Comparison of ENCODE assay signal across 1 cellular context in the genomic region with DNA sequence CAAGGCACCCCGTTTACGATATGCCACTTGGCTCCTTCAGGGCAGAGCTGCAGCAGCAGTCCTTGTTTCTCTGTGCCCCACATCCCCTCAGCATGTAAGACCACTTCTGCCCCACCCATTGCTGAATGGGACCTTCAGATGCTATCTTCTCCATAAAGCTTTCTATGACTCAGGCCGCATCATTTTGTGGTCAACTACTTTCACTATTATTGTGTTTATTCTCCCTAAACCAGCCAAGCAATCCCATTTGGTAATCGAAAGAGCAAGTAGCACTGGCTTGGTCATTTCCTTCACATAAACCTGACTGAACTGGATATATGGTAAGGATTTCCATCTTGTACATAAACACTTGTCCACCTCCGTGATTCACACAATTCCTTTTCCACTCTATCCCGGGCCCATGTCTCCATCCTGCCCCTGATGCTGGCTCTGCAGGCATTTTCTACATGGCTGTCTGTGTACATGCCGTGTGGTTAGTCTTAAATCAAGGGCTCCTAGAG.
TF ChIP-seq lines count a peak whose summit lies in the region.

No MANE protein-coding gene starts in this region.

TF ChIP-seq in GM12878, 131 proteins besides CTCF, POLR2A, EP300 and RAD21 (continued from another document and continues in another):
- TF ChIP-seq, protein P1, sequence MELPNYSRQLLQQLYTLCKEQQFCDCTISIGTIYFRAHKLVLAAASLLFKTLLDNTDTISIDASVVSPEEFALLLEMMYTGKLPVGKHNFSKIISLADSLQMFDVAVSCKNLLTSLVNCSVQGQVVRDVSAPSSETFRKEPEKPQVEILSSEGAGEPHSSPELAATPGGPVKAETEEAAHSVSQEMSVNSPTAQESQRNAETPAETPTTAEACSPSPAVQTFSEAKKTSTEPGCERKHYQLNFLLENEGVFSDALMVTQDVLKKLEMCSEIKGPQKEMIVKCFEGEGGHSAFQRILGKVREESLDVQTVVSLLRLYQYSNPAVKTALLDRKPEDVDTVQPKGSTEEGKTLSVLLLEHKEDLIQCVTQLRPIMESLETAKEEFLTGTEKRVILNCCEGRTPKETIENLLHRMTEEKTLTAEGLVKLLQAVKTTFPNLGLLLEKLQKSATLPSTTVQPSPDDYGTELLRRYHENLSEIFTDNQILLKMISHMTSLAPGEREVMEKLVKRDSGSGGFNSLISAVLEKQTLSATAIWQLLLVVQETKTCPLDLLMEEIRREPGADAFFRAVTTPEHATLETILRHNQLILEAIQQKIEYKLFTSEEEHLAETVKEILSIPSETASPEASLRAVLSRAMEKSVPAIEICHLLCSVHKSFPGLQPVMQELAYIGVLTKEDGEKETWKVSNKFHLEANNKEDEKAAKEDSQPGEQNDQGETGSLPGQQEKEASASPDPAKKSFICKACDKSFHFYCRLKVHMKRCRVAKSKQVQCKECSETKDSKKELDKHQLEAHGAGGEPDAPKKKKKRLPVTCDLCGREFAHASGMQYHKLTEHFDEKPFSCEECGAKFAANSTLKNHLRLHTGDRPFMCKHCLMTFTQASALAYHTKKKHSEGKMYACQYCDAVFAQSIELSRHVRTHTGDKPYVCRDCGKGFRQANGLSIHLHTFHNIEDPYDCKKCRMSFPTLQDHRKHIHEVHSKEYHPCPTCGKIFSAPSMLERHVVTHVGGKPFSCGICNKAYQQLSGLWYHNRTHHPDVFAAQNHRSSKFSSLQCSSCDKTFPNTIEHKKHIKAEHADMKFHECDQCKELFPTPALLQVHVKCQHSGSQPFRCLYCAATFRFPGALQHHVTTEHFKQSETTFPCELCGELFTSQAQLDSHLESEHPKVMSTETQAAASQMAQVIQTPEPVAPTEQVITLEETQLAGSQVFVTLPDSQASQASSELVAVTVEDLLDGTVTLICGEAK (IDR thresholded peaks at IDR 0.05; ENCODE audit: borderline replicate concordance): no peak
- TF ChIP-seq KAT2A (conservative IDR thresholded peaks at IDR 0.05; ENCODE audit: control insufficient read depth, low read depth, low read length) (no peak), SREBF2 (IDR thresholded peaks at IDR 0.05; ENCODE audit: low read length) (no peak), SUZ12 (IDR thresholded peaks at IDR 0.05; ENCODE audit: unreplicated experiment) (no peak), YY1 (IDR thresholded peaks at IDR 0.05; ENCODE audit: low read depth, low read length) (0 out of 2 replicates have a peak, but pooled peaks have one; percentile 14), JUNB (IDR thresholded peaks at IDR 0.05) (peak; percentile 99), SRF (IDR thresholded peaks at IDR 0.05; ENCODE audit: low read depth in 2 of 2, low read length in 2 of 2) (0 out of 4 replicates have a peak, but pooled peaks of 1 of the 2 experiments have one; percentile 60), ZNF384 (IDR thresholded peaks at IDR 0.05; ENCODE audit: borderline replicate concordance, low read depth, low read length) (no peak), SMARCA5 (IDR thresholded peaks at IDR 0.05) (peak; percentile 35; the same call in 1 of the 2 replicates), FOS (IDR thresholded peaks at IDR 0.05; ENCODE audit: borderline replicate concordance, extremely low read depth, insufficient read length) (no peak), MTA2 (IDR thresholded peaks at IDR 0.05; ENCODE audit: low read depth) (peak; percentile 78), IRF4 (IDR thresholded peaks at IDR 0.05; ENCODE audit: low read depth, low read length) (peak; percentile 98), SMAD5 (IDR thresholded peaks at IDR 0.05; ENCODE audit: low read depth) (no peak), CEBPB (IDR thresholded peaks at IDR 0.05; ENCODE audit: borderline replicate concordance in 1 of 2, low read depth in 2 of 2, low read length in 2 of 2) (0 out of 4 replicates have a peak, but pooled peaks of 1 of the 2 experiments have one; percentile 46), CREB1 (IDR thresholded peaks at IDR 0.05; ENCODE audit: low read depth) (peak; percentile 72), RELA (IDR thresholded peaks at IDR 0.05; ENCODE audit: borderline replicate concordance, partially characterized antibody) (no peak), MXI1 (IDR thresholded peaks at IDR 0.05; ENCODE audit: low read depth, low read length) (no peak), ZNF24 (IDR thresholded peaks at IDR 0.05) (no peak), SMC3 (IDR thresholded peaks at IDR 0.05; ENCODE audit: borderline replicate concordance, low read length) (no peak), MEF2B (IDR thresholded peaks at IDR 0.05; ENCODE audit: partially characterized antibody, poor library complexity, severe bottlenecking) (peak; percentile 28), BCL11A (IDR thresholded peaks at IDR 0.05; ENCODE audit: low read depth, low read length) (peak; percentile 94), ZZZ3 (IDR thresholded peaks at IDR 0.05; ENCODE audit: control insufficient read depth, insufficient read length, low read depth) (no peak), PAX5 (IDR thresholded peaks at IDR 0.05; ENCODE audit: borderline replicate concordance, low read depth, low read length) (peak; percentile 94), TBL1XR1 (IDR thresholded peaks at IDR 0.05; ENCODE audit: low read depth, low read length) (peak; percentile 56; the same call in 1 of the 2 replicates), RAD51 (IDR thresholded peaks at IDR 0.05) (no peak), ZNF622 (IDR thresholded peaks at IDR 0.05) (no peak), BRCA1 (IDR thresholded peaks at IDR 0.05; ENCODE audit: low read depth, low read length) (no peak), IKZF2 (IDR thresholded peaks at IDR 0.05) (peak; percentile 95 to 96), NFXL1 (IDR thresholded peaks at IDR 0.05; ENCODE audit: borderline replicate concordance) (no peak), PML (IDR thresholded peaks at IDR 0.05; ENCODE audit: low read length) (peak; percentile 39; the same call in 1 of the 2 replicates)
- TF ChIP-seq, protein P2, sequence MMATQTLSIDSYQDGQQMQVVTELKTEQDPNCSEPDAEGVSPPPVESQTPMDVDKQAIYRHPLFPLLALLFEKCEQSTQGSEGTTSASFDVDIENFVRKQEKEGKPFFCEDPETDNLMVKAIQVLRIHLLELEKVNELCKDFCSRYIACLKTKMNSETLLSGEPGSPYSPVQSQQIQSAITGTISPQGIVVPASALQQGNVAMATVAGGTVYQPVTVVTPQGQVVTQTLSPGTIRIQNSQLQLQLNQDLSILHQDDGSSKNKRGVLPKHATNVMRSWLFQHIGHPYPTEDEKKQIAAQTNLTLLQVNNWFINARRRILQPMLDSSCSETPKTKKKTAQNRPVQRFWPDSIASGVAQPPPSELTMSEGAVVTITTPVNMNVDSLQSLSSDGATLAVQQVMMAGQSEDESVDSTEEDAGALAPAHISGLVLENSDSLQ (IDR thresholded peaks at IDR 0.05): no peak
- TF ChIP-seq, protein P3, sequence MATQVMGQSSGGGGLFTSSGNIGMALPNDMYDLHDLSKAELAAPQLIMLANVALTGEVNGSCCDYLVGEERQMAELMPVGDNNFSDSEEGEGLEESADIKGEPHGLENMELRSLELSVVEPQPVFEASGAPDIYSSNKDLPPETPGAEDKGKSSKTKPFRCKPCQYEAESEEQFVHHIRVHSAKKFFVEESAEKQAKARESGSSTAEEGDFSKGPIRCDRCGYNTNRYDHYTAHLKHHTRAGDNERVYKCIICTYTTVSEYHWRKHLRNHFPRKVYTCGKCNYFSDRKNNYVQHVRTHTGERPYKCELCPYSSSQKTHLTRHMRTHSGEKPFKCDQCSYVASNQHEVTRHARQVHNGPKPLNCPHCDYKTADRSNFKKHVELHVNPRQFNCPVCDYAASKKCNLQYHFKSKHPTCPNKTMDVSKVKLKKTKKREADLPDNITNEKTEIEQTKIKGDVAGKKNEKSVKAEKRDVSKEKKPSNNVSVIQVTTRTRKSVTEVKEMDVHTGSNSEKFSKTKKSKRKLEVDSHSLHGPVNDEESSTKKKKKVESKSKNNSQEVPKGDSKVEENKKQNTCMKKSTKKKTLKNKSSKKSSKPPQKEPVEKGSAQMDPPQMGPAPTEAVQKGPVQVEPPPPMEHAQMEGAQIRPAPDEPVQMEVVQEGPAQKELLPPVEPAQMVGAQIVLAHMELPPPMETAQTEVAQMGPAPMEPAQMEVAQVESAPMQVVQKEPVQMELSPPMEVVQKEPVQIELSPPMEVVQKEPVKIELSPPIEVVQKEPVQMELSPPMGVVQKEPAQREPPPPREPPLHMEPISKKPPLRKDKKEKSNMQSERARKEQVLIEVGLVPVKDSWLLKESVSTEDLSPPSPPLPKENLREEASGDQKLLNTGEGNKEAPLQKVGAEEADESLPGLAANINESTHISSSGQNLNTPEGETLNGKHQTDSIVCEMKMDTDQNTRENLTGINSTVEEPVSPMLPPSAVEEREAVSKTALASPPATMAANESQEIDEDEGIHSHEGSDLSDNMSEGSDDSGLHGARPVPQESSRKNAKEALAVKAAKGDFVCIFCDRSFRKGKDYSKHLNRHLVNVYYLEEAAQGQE (IDR thresholded peaks at IDR 0.05; ENCODE audit: low read depth, low read length): no peak
- TF ChIP-seq, protein P4, sequence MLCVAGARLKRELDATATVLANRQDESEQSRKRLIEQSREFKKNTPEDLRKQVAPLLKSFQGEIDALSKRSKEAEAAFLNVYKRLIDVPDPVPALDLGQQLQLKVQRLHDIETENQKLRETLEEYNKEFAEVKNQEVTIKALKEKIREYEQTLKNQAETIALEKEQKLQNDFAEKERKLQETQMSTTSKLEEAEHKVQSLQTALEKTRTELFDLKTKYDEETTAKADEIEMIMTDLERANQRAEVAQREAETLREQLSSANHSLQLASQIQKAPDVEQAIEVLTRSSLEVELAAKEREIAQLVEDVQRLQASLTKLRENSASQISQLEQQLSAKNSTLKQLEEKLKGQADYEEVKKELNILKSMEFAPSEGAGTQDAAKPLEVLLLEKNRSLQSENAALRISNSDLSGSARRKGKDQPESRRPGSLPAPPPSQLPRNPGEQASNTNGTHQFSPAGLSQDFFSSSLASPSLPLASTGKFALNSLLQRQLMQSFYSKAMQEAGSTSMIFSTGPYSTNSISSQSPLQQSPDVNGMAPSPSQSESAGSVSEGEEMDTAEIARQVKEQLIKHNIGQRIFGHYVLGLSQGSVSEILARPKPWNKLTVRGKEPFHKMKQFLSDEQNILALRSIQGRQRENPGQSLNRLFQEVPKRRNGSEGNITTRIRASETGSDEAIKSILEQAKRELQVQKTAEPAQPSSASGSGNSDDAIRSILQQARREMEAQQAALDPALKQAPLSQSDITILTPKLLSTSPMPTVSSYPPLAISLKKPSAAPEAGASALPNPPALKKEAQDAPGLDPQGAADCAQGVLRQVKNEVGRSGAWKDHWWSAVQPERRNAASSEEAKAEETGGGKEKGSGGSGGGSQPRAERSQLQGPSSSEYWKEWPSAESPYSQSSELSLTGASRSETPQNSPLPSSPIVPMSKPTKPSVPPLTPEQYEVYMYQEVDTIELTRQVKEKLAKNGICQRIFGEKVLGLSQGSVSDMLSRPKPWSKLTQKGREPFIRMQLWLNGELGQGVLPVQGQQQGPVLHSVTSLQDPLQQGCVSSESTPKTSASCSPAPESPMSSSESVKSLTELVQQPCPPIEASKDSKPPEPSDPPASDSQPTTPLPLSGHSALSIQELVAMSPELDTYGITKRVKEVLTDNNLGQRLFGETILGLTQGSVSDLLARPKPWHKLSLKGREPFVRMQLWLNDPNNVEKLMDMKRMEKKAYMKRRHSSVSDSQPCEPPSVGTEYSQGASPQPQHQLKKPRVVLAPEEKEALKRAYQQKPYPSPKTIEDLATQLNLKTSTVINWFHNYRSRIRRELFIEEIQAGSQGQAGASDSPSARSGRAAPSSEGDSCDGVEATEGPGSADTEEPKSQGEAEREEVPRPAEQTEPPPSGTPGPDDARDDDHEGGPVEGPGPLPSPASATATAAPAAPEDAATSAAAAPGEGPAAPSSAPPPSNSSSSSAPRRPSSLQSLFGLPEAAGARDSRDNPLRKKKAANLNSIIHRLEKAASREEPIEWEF (IDR thresholded peaks at IDR 0.05; ENCODE audit: insufficient replicate concordance, low read depth, low read length): no peak
- TF ChIP-seq, protein P5, sequence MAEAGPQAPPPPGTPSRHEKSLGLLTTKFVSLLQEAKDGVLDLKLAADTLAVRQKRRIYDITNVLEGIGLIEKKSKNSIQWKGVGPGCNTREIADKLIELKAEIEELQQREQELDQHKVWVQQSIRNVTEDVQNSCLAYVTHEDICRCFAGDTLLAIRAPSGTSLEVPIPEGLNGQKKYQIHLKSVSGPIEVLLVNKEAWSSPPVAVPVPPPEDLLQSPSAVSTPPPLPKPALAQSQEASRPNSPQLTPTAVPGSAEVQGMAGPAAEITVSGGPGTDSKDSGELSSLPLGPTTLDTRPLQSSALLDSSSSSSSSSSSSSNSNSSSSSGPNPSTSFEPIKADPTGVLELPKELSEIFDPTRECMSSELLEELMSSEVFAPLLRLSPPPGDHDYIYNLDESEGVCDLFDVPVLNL (IDR thresholded peaks at IDR 0.05; ENCODE audit: low read depth, low read length): no peak
- TF ChIP-seq, protein P6, sequence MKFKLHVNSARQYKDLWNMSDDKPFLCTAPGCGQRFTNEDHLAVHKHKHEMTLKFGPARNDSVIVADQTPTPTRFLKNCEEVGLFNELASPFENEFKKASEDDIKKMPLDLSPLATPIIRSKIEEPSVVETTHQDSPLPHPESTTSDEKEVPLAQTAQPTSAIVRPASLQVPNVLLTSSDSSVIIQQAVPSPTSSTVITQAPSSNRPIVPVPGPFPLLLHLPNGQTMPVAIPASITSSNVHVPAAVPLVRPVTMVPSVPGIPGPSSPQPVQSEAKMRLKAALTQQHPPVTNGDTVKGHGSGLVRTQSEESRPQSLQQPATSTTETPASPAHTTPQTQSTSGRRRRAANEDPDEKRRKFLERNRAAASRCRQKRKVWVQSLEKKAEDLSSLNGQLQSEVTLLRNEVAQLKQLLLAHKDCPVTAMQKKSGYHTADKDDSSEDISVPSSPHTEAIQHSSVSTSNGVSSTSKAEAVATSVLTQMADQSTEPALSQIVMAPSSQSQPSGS (IDR thresholded peaks at IDR 0.05; ENCODE audit: low read length): peak; percentile 95
- TF ChIP-seq, protein P7, sequence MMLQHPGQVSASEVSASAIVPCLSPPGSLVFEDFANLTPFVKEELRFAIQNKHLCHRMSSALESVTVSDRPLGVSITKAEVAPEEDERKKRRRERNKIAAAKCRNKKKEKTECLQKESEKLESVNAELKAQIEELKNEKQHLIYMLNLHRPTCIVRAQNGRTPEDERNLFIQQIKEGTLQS (IDR thresholded peaks at IDR 0.05; ENCODE audit: borderline replicate concordance, extremely low read depth, low read depth, low read length): 0 out of 2 replicates have a peak, but pooled peaks have one; percentile 2
- TF ChIP-seq, protein P8, sequence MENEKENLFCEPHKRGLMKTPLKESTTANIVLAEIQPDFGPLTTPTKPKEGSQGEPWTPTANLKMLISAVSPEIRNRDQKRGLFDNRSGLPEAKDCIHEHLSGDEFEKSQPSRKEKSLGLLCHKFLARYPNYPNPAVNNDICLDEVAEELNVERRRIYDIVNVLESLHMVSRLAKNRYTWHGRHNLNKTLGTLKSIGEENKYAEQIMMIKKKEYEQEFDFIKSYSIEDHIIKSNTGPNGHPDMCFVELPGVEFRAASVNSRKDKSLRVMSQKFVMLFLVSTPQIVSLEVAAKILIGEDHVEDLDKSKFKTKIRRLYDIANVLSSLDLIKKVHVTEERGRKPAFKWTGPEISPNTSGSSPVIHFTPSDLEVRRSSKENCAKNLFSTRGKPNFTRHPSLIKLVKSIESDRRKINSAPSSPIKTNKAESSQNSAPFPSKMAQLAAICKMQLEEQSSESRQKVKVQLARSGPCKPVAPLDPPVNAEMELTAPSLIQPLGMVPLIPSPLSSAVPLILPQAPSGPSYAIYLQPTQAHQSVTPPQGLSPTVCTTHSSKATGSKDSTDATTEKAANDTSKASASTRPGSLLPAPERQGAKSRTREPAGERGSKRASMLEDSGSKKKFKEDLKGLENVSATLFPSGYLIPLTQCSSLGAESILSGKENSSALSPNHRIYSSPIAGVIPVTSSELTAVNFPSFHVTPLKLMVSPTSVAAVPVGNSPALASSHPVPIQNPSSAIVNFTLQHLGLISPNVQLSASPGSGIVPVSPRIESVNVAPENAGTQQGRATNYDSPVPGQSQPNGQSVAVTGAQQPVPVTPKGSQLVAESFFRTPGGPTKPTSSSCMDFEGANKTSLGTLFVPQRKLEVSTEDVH (IDR thresholded peaks at IDR 0.05; ENCODE audit: low read depth, partially characterized antibody): no peak
